In genomic region chr7:64651203-64651602, GRCh38 we compare ENCODE assay signal across 19 cellular contexts. TPM values are rescaled to one million over a fixed set of nuclear protein-coding genes. Genes with fewer than 3 reads are reported as not detected.
A peak's percentile ranks its signal among the peaks of the same experiment; 100 is the strongest.
DNase-seq lines count a peak whose midpoint lies in the region; ATAC-seq and TF ChIP-seq lines count a peak whose summit lies in the region.
"Had no signal": no experiment of that assay in that cellular context is flagged by ENCODE, and none has a peak within 500 bp of the region (broad histone marks: within the 10 kb centered on the region; RNA-seq: fewer than 3 reads in every experiment).

No MANE protein-coding gene starts in this region.

- POLR2A ChIA-PET in MCF 10A (lab: Yijun Ruan, JAX) = no interaction called here

- intact Hi-C loops in mammary epithelial cell (cut with micrococcal nuclease) (loop anchor here (10.0 kb wide), 1 partner anchor 144 kb away; the partner anchor contains the start of gene ZNF138), MCF 10A (cut with micrococcal nuclease) (no loop called here), lower leg skin (cut with DNase I; ENCODE audit: low total_unique reads) (no loop called here)

- no peaks in the 10 kb centered on the region for H3K36me3 Mint-ChIP-seq in MCF 10A (ENCODE audit: insufficient read depth, unreplicated experiment)
- H3K36me3 Mint-ChIP-seq: CD8-positive, alpha-beta T cell had no signal

- no peak for TF ChIP-seq EP300 in suprapubic skin (IDR thresholded peaks at IDR 0.05)

- 92% methylated on average over 1 of the region's 1 CpG for WGBS in mammary epithelial cell (ENCODE audit: low coverage, missing lambda C conversion rate)
- 83 to 92% methylated on average over 1 of the region's 1 CpG for WGBS in lower leg skin, 2 donors
- WGBS in suprapubic skin = 92% methylated on average over 1 of the region's 1 CpG

- peaks cover 11% of the 10 kb centered on the region for H3K9me3 Mint-ChIP-seq in MCF 10A (ENCODE audit: unreplicated experiment)
- H3K9me3 Mint-ChIP-seq: CD8-positive, alpha-beta T cell had no signal

- no peak overlapping the region for H3K4me2 ChIP-seq in mammary epithelial cell (ENCODE audit: insufficient read depth, low read depth, low read length)
- H3K4me2 ChIP-seq: A549; BLaER1 treated with 17β-estradiol and CSF1 and Interleukin-3, amounts not matched to agents 10 nM and 100 nM had no signal

- ATAC-seq in GM19035 (IDR thresholded peaks at IDR 0.05; ENCODE audit: unreplicated experiment) = no peak
- ATAC-seq: A549; CD8-positive, alpha-beta T cell; GM12878 had no signal

- TF ChIP-seq POLR2A in lower leg skin (IDR thresholded peaks at IDR 0.05) (no peak), suprapubic skin (IDR thresholded peaks at IDR 0.05) (no peak)

- H3K79me2 ChIP-seq in mammary epithelial cell (ENCODE audit: insufficient read depth, low read length) = no peaks in the 10 kb centered on the region

- CTCF ChIA-PET in mammary epithelial cell (lab: Charles Lee; ENCODE audit: low non-redundant PET) = no interaction called here
- CTCF ChIA-PET in MCF 10A (lab: Yijun Ruan, JAX) = no interaction called here

- no peak overlapping the region for H3K9ac ChIP-seq in mammary epithelial cell (ENCODE audit: insufficient read depth, low read length)
- H3K9ac ChIP-seq: BLaER1 treated with 17β-estradiol and CSF1 and Interleukin-3, amounts not matched to agents 10 nM and 100 nM; GM23248 had no signal

- H3K27me3 ChIP-seq in mammary epithelial cell (ENCODE audit: insufficient read depth, low read length) (no peaks in the 10 kb centered on the region), suprapubic skin (no peaks in the 10 kb centered on the region), brain microvascular endothelial cell (replicated peaks) (no peaks in the 10 kb centered on the region)
- H3K27me3 ChIP-seq: BLaER1 treated with 17β-estradiol and CSF1 and Interleukin-3, amounts not matched to agents 10 nM and 100 nM had no signal

- DNase-seq in mammary epithelial cell = peak; percentile 48
- no peak for DNase-seq in MCF 10A (ENCODE audit: unreplicated experiment)
- peak; percentile 31 for DNase-seq in coronary artery (ENCODE audit: low spot score)
- DNase-seq in lower leg skin (ENCODE audit: low spot score in 2 of 2) = peak; percentile 14 to 40
- no peak for DNase-seq in suprapubic skin (ENCODE audit: low spot score in 2 of 2)
- no peak for DNase-seq in AG20443 (ENCODE audit: low spot score)
- DNase-seq in brain microvascular endothelial cell = no peak
- DNase-seq: Calu3; CD8-positive, alpha-beta T cell; DND-41; EL; GM23248 had no signal

- H3K36me3 ChIP-seq in mammary epithelial cell (ENCODE audit: insufficient read depth, low read length) (no peaks in the 10 kb centered on the region), suprapubic skin (no peaks in the 10 kb centered on the region), brain microvascular endothelial cell (replicated peaks) (no peaks in the 10 kb centered on the region)
- H3K36me3 ChIP-seq: BLaER1 treated with 17β-estradiol and CSF1 and Interleukin-3, amounts not matched to agents 10 nM and 100 nM; HAP-1 had no signal

- H3K4me1 Mint-ChIP-seq in MCF 10A (ENCODE audit: insufficient read depth, unreplicated experiment) = no peaks in the 10 kb centered on the region
- H3K4me1 Mint-ChIP-seq: B cell had no signal

- H3K27ac ChIP-seq in mammary epithelial cell (ENCODE audit: insufficient read depth, low read depth, low read length) (no peak overlapping the region), coronary artery (no peak overlapping the region), suprapubic skin (peak overlapping the region; percentile 67), brain microvascular endothelial cell (no peak overlapping the region)
- H3K27ac ChIP-seq: 22Rv1; A549; BLaER1 treated with 17β-estradiol and CSF1 and Interleukin-3, amounts not matched to agents 10 nM and 100 nM; GM23248 had no signal

- no peak overlapping the region for H3K4me3 Mint-ChIP-seq in MCF 10A (ENCODE audit: unreplicated experiment)
- H3K4me3 Mint-ChIP-seq: B cell; CD8-positive, alpha-beta T cell had no signal

- TF ChIP-seq CTCF in mammary epithelial cell (conservative IDR thresholded peaks at IDR 0.05 in 1 of 2, IDR thresholded peaks at IDR 0.05 in 1 of 2; ENCODE audit: extremely low read depth in 1 of 2, insufficient read depth in 1 of 2, low read depth in 1 of 2, low read length in 2 of 2) (no peak), MCF 10A (IDR thresholded peaks at IDR 0.05; ENCODE audit: unreplicated experiment) (no peak), coronary artery (IDR thresholded peaks at IDR 0.05) (no peak), lower leg skin (IDR thresholded peaks at IDR 0.05) (no peak), suprapubic skin (IDR thresholded peaks at IDR 0.05) (no peak), brain microvascular endothelial cell (IDR thresholded peaks at IDR 0.05; ENCODE audit: low read depth, low read length, missing control alignments) (no peak)

- no peaks in the 10 kb centered on the region for H4K20me1 ChIP-seq in mammary epithelial cell (ENCODE audit: insufficient read depth, low read length)
- H4K20me1 ChIP-seq: BLaER1 treated with 17β-estradiol and CSF1 and Interleukin-3, amounts not matched to agents 10 nM and 100 nM had no signal

- no peak overlapping the region for H2AFZ ChIP-seq in mammary epithelial cell (ENCODE audit: low read depth, low read length)
- H2AFZ ChIP-seq: GM23248 had no signal

- dilution Hi-C loops in mammary epithelial cell (cut with HindIII; ENCODE audit: low sequenced_read_pairs) = no loop called here

- H3K9me3 ChIP-seq in mammary epithelial cell (replicated peaks; ENCODE audit: insufficient read depth, low read length) (peaks cover 6% of the 10 kb centered on the region), suprapubic skin (no peaks in the 10 kb centered on the region)
- H3K9me3 ChIP-seq: HAP-1 had no signal

- no peak overlapping the region for H3K27ac Mint-ChIP-seq in MCF 10A (ENCODE audit: low read depth, unreplicated experiment)
- H3K27ac Mint-ChIP-seq: B cell; CD8-positive, alpha-beta T cell had no signal

- H3K27me3 Mint-ChIP-seq in MCF 10A (ENCODE audit: insufficient read depth, unreplicated experiment) = no peaks in the 10 kb centered on the region
- H3K27me3 Mint-ChIP-seq: B cell had no signal

- BruUV-seq in mammary epithelial cell (replicated peaks; lab: Mats Ljungman, UMichigan) (no TSS peak), MCF 10A (replicated peaks; lab: Mats Ljungman, UMichigan) (no TSS peak)

- H3K4me1 ChIP-seq in mammary epithelial cell (ENCODE audit: insufficient read depth, low read length) = no peaks in the 10 kb centered on the region
- H3K4me1 ChIP-seq in suprapubic skin = peaks cover 19% of the 10 kb centered on the region
- H3K4me1 ChIP-seq: A549; BLaER1 treated with 17β-estradiol and CSF1 and Interleukin-3, amounts not matched to agents 10 nM and 100 nM; HAP-1 had no signal

- no peak overlapping the region for H3K4me3 ChIP-seq in mammary epithelial cell (replicated peaks in 1 of 3; ENCODE audit: insufficient read depth in 1 of 3, low read depth in 2 of 3, low read length in 3 of 3)
- H3K4me3 ChIP-seq in coronary artery = no peak overlapping the region
- H3K4me3 ChIP-seq in lower leg skin (ENCODE audit: low read depth, poor library complexity, severe bottlenecking) = no peak overlapping the region
- no peak overlapping the region for H3K4me3 ChIP-seq in suprapubic skin
- no peak overlapping the region for H3K4me3 ChIP-seq in brain microvascular endothelial cell (ENCODE audit: low read depth, low read length)
- H3K4me3 ChIP-seq: A549; BLaER1 treated with 17β-estradiol and CSF1 and Interleukin-3, amounts not matched to agents 10 nM and 100 nM; GM12878; GM23248; HAP-1 had no signal

- in situ Hi-C loops in mammary epithelial cell (cut with MboI; ENCODE audit: low sequenced_read_pairs in 2 of 2) (no loop called here), brain microvascular endothelial cell (cut with HindIII; ENCODE audit: low pct_ligation_motif_present, low sequenced_read_pairs) (no loop called here)

RNA-seq across cellular contexts. Expression of gene ZNF107, which starts 14.7 kb away (rescaled TPM):
- total RNA-seq in mammary epithelial cell (1 to 10 TPM; 5.3 to 6.4 TPM), MCF 10A (2022) (4.6 and 5.0 TPM in 2 replicates), lower leg skin (10 to 100 TPM in 3 of 4 donors, 1 to 10 TPM in 1; 9.6 to 15.8 (median 12.4) TPM), suprapubic skin (10 to 100 TPM; 14.4 to 22.8 (median 16.5) TPM)
- polyA plus RNA-seq in mammary epithelial cell = 2.0 TPM
- polyA minus RNA-seq in mammary epithelial cell = 19.0 TPM

Comparison
In these comparisons a context has a peak if more than half of its experiments do, and no peak if none do; other contexts are left out.
1. DNase-seq: peak in mammary epithelial cell (single experiment), coronary artery (single experiment) and lower leg skin (2 of 2); none in MCF 10A (single experiment), suprapubic skin (0 of 2), AG20443 (single experiment) and brain microvascular endothelial cell (single experiment).